ENCODE assay signal across 27 cellular contexts in the genomic region with DNA sequence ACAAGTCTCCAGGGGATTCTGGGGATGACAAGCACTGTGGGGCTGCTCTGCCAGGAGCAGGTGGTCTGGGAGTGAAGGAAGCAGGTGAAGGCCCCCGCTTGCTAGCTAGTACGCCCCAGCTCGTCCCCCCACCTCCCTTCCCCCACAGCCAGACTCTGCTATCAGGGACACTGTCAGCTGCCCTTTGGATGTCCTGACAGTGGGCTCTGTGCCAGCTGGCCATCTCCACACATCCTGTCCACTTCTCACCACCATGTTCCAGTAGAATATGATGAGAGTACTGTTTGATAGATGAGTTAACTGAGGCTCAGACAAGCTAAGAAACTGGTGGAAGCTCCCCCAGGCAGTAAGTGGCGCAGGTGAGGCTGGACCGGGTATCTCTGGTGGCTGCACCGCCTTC.
"Had no signal": no experiment of that assay in that cellular context is flagged by ENCODE, and none has a peak within 500 bp of the region (broad histone marks: within the 10 kb centered on the region; RNA-seq: fewer than 3 reads in every experiment).

No MANE protein-coding gene starts in this region.

- H3K27me3 ChIP-seq: cardiac muscle cell, MG63, Peyer's patch had no signal

- H3K9me3 ChIP-seq: MG63, Peyer's patch had no signal

- H3K4me3 ChIP-seq: cardiac muscle cell, MG63, Peyer's patch, SK-N-MC had no signal

- H3K36me3 ChIP-seq: cardiac muscle cell, MG63, Peyer's patch had no signal

- DNase-seq: activated CD4-positive, alpha-beta T cell treated with anti-CD3 and anti-CD28 coated beads, Interleukin-2, amount 10 ng/mL, durations not matched to agents 24 days and 14 days; activated CD4-positive, alpha-beta T cell treated with anti-CD3 and anti-CD28 coated beads, Interleukin-2, amount 50 U/mL, for 4 hours; activated CD8-positive, alpha-beta T cell treated with anti-CD3 and anti-CD28 coated beads for 36 hours; activated gamma-delta T cell; activated naive CD4-positive, alpha-beta T cell treated with Interleukin-2 at 50 U/mL for 16 hours; activated T-cell treated with anti-CD3 and anti-CD28 coated beads, Interleukin-2, amount 50 U/mL, for 1 hour; aorta; Kasumi-1; KG1; MG63; NCI-H1048; NCI-H1436 treated with DMSO at 0.1 percent for 48 hours; NCI-H187; NCI-H2029 treated with DMSO at 0.1 percent for 48 hours; NCI-H2107; NCI-H226; NCI-H446 treated with DMSO at 0.1 percent for 48 hours; NCI-H524; NCI-H69; NCI-H82; NK-92 treated with Interleukin-12 subunit alpha and Interleukin-12 subunit beta, amount 100 ng/mL, for 24 hours; PC-3; Peyer's patch; RPMI8226 had no signal

- H3K27ac ChIP-seq: cardiac muscle cell, Peyer's patch, SK-N-MC had no signal

- ATAC-seq: activated CD8-positive, alpha-beta T cell treated with anti-CD3 and anti-CD28 coated beads for 36 hours; activated naive CD4-positive, alpha-beta T cell treated with anti-CD3 and anti-CD28 coated beads, Interleukin-2, amount 50 U/mL, for 72 hours; PC-3 had no signal

- H3K4me1 ChIP-seq: Peyer's patch had no signal
